ENCODE assay signal across 1 cellular context in the genomic region with DNA sequence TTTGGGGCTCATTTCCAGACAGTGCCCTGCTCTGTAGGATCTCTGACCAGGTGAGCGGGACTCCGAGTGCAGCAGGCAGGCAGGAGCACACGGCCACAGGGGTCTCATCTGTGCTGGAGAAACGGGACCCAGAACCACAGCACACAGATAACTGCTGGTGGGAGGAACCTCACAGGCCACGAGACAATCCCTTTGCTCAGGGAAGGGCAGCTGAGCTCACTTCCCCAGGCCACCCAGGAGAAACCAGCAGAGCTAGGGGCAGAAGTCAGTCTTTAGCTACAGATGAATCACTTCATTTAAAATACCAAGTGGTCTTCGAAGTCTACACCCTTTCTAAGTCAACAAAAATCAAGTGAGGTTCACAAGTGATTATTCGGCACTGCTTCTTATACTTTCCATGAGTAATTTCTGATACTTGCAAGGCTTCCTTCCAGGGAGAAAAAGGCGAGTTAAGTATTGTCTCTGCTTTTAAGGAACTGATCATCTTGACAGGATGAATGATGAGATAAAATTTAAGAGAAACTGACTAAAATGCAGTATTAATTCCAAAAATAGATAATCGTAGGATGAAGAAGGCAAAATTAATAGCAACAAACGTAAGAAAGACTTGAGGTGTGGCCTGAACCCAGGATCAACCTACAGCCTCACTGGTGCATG.
TF ChIP-seq lines count a peak whose summit lies in the region.

No MANE protein-coding gene starts in this region.

TF ChIP-seq in K562, 482 proteins besides CTCF, POLR2A, EP300 and RAD21 (continued from another document):
- TF ChIP-seq, protein P1, sequence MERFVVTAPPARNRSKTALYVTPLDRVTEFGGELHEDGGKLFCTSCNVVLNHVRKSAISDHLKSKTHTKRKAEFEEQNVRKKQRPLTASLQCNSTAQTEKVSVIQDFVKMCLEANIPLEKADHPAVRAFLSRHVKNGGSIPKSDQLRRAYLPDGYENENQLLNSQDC (CRISPR knock-in tag; IDR thresholded peaks at IDR 0.05), result no peak
- TF ChIP-seq POLR3G (IDR thresholded peaks at IDR 0.05; ENCODE audit: extremely low read depth, insufficient read length, insufficient replicate concordance), result no peak
